Comparison of ENCODE assay signal across 19 cellular contexts in the genomic region with DNA sequence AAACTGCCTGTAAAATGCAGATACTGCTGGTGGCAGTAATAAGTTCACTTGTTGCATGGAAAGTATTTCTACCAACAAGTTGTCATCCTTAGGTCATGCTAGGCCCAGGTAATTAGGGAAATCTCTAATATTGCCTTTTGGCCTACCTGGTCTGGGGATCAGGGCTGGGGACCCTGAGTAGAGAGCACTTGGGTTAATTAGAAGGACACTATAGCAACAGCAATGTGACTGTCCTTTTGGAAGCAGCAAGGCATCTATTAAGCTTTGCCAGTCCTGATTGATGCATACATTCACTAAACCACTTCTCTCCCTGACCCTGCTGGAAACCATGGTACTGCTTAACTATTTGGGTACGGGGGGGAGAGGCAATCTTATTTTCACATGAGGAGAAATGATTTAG.
A peak's percentile ranks its signal among the peaks of the same experiment; 100 is the strongest.
DNase-seq lines count a peak whose midpoint lies in the region; ATAC-seq, FAIRE-seq and TF ChIP-seq lines count a peak whose summit lies in the region.
"Had no signal": no experiment of that assay in that cellular context is flagged by ENCODE, and none has a peak within 500 bp of the region (broad histone marks: within the 10 kb centered on the region; RNA-seq: fewer than 3 reads in every experiment).

No MANE protein-coding gene starts in this region.

- H3F3A ChIP-seq in MM.1S (ENCODE audit: insufficient read depth, low read length) = peaks cover 12% of the 10 kb centered on the region; the same call in 1 of the 2 replicates

- H3K4me3 ChIP-seq in HEK293 (ENCODE audit: low read depth, low read length) (no peak overlapping the region), MM.1S (ENCODE audit: low read length) (no peak overlapping the region), colonic mucosa (no peak overlapping the region)
- H3K4me3 ChIP-seq: A549; BLaER1 treated with 17β-estradiol and CSF1 and Interleukin-3, amounts not matched to agents 10 nM and 100 nM had no signal

- H3K36me3 ChIP-seq in HEK293 (ENCODE audit: control insufficient read depth in 2 of 2, insufficient read depth in 1 of 2, low read length in 2 of 2) = no peaks in the 10 kb centered on the region
- no peaks in the 10 kb centered on the region for H3K36me3 ChIP-seq in MM.1S (replicated peaks; ENCODE audit: insufficient read depth, low read length)
- no peaks in the 10 kb centered on the region for H3K36me3 ChIP-seq in colonic mucosa

- H2AFZ ChIP-seq in MM.1S (ENCODE audit: low read length) = no peak overlapping the region

- H3K9me2 ChIP-seq in MM.1S (replicated peaks; ENCODE audit: insufficient read depth, low read length) = no peaks in the 10 kb centered on the region

- H3K9ac ChIP-seq in MM.1S (ENCODE audit: low read length) (no peak overlapping the region), colonic mucosa (ENCODE audit: low read depth in 2 of 2, low read length in 2 of 2) (no peak overlapping the region)
- H3K9ac ChIP-seq: BLaER1 treated with 17β-estradiol and CSF1 and Interleukin-3, amounts not matched to agents 10 nM and 100 nM had no signal

- peak overlapping the region; percentile 37; the same call in 1 of the 2 replicates for H3K4me2 ChIP-seq in MM.1S (ENCODE audit: low read depth, low read length)
- H3K4me2 ChIP-seq: A549; BLaER1 treated with 17β-estradiol and CSF1 and Interleukin-3, amounts not matched to agents 10 nM and 100 nM had no signal

- DNase-seq in MM.1S (no peak), urothelium cell line (ENCODE audit: low spot score) (no peak), colonic mucosa (no peak)
- DNase-seq: AML-193; Caco-2; Calu3; CD4-positive, alpha-beta T cell; DMS79 treated with DMSO at 0.1 percent for 48 hours; GF-D8 had no signal

- H4K20me1 ChIP-seq in MM.1S (ENCODE audit: insufficient read depth, low read length) = no peaks in the 10 kb centered on the region
- H4K20me1 ChIP-seq: BLaER1 treated with 17β-estradiol and CSF1 and Interleukin-3, amounts not matched to agents 10 nM and 100 nM had no signal

- H3K27ac ChIP-seq in HEK293 (ENCODE audit: extremely low read depth, low read depth, low read length) (no peak overlapping the region), MM.1S (ENCODE audit: low read length) (0 out of 2 replicates have a peak overlapping the region, but pooled peaks have one; percentile 30), colonic mucosa (no peak overlapping the region)
- H3K27ac ChIP-seq: 22Rv1; A549; BLaER1 treated with 17β-estradiol and CSF1 and Interleukin-3, amounts not matched to agents 10 nM and 100 nM; C4-2B had no signal

- no peaks in the 10 kb centered on the region for H3K27me3 ChIP-seq in MM.1S (replicated peaks; ENCODE audit: insufficient read depth, low read length)
- H3K27me3 ChIP-seq in colonic mucosa = no peaks in the 10 kb centered on the region
- H3K27me3 ChIP-seq: BLaER1 treated with 17β-estradiol and CSF1 and Interleukin-3, amounts not matched to agents 10 nM and 100 nM had no signal

- POLR2A ChIA-PET in HEK293 (lab: Yijun Ruan, JAX) = no interaction called here

- H3K9me3 ChIP-seq in HEK293 (ENCODE audit: control insufficient read depth, insufficient read depth, low read depth, low read length) (no peaks in the 10 kb centered on the region), MM.1S (replicated peaks; ENCODE audit: insufficient read depth, low read length) (no peaks in the 10 kb centered on the region), colonic mucosa (no peaks in the 10 kb centered on the region)

- intact Hi-C loops in colonic mucosa (cut with DNase I) = no loop called here

- H3K79me2 ChIP-seq in MM.1S (ENCODE audit: low read length) = no peaks in the 10 kb centered on the region

- FAIRE-seq in urothelium cell line (lab: Jason Lieb, UNC) = peak; percentile 40
- FAIRE-seq: A549, D721Med, G401.6, GM12891 had no signal

- TF ChIP-seq CTCF in HEK293 (tag by site-specific recombination; IDR thresholded peaks at IDR 0.05) (no peak), MM.1S (IDR thresholded peaks at IDR 0.05; ENCODE audit: low read length) (no peak), colonic mucosa (IDR thresholded peaks at IDR 0.05) (no peak)

- H3K4me1 ChIP-seq in HEK293 (ENCODE audit: control insufficient read depth, insufficient read depth, low read length) (no peaks in the 10 kb centered on the region), MM.1S (ENCODE audit: low read length) (peaks cover 32% of the 10 kb centered on the region), colonic mucosa (no peaks in the 10 kb centered on the region)
- H3K4me1 ChIP-seq: A549; BLaER1 treated with 17β-estradiol and CSF1 and Interleukin-3, amounts not matched to agents 10 nM and 100 nM; Caco-2 had no signal

- no peak for ATAC-seq in GM21390 (IDR thresholded peaks at IDR 0.05; ENCODE audit: unreplicated experiment)
- ATAC-seq: A549; CD8-positive, alpha-beta T cell had no signal

- CTCF ChIA-PET in HEK293 (lab: Yijun Ruan, JAX) = no interaction called here

TF ChIP-seq in HEK293, 187 proteins besides CTCF, POLR2A, EP300 and RAD21:
- TF ChIP-seq, protein P1, sequence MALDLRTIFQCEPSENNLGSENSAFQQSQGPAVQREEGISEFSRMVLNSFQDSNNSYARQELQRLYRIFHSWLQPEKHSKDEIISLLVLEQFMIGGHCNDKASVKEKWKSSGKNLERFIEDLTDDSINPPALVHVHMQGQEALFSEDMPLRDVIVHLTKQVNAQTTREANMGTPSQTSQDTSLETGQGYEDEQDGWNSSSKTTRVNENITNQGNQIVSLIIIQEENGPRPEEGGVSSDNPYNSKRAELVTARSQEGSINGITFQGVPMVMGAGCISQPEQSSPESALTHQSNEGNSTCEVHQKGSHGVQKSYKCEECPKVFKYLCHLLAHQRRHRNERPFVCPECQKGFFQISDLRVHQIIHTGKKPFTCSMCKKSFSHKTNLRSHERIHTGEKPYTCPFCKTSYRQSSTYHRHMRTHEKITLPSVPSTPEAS (tag by site-specific recombination; IDR thresholded peaks at IDR 0.05) = no peak
- no peak for TF ChIP-seq ZNF335 (tag by site-specific recombination; conservative IDR thresholded peaks at IDR 0.05)
- TF ChIP-seq, protein P2, sequence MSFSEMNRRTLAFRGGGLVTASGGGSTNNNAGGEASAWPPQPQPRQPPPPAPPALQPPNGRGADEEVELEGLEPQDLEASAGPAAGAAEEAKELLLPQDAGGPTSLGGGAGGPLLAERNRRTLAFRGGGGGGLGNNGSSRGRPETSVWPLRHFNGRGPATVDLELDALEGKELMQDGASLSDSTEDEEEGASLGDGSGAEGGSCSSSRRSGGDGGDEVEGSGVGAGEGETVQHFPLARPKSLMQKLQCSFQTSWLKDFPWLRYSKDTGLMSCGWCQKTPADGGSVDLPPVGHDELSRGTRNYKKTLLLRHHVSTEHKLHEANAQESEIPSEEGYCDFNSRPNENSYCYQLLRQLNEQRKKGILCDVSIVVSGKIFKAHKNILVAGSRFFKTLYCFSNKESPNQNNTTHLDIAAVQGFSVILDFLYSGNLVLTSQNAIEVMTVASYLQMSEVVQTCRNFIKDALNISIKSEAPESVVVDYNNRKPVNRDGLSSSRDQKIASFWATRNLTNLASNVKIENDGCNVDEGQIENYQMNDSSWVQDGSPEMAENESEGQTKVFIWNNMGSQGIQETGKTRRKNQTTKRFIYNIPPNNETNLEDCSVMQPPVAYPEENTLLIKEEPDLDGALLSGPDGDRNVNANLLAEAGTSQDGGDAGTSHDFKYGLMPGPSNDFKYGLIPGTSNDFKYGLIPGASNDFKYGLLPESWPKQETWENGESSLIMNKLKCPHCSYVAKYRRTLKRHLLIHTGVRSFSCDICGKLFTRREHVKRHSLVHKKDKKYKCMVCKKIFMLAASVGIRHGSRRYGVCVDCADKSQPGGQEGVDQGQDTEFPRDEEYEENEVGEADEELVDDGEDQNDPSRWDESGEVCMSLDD (tag by site-specific recombination; IDR thresholded peaks at IDR 0.05) = no peak
- TF ChIP-seq, protein P3, sequence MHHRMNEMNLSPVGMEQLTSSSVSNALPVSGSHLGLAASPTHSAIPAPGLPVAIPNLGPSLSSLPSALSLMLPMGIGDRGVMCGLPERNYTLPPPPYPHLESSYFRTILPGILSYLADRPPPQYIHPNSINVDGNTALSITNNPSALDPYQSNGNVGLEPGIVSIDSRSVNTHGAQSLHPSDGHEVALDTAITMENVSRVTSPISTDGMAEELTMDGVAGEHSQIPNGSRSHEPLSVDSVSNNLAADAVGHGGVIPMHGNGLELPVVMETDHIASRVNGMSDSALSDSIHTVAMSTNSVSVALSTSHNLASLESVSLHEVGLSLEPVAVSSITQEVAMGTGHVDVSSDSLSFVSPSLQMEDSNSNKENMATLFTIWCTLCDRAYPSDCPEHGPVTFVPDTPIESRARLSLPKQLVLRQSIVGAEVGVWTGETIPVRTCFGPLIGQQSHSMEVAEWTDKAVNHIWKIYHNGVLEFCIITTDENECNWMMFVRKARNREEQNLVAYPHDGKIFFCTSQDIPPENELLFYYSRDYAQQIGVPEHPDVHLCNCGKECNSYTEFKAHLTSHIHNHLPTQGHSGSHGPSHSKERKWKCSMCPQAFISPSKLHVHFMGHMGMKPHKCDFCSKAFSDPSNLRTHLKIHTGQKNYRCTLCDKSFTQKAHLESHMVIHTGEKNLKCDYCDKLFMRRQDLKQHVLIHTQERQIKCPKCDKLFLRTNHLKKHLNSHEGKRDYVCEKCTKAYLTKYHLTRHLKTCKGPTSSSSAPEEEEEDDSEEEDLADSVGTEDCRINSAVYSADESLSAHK (tag by site-specific recombination; IDR thresholded peaks at IDR 0.05) = no peak
- TF ChIP-seq, protein P4, sequence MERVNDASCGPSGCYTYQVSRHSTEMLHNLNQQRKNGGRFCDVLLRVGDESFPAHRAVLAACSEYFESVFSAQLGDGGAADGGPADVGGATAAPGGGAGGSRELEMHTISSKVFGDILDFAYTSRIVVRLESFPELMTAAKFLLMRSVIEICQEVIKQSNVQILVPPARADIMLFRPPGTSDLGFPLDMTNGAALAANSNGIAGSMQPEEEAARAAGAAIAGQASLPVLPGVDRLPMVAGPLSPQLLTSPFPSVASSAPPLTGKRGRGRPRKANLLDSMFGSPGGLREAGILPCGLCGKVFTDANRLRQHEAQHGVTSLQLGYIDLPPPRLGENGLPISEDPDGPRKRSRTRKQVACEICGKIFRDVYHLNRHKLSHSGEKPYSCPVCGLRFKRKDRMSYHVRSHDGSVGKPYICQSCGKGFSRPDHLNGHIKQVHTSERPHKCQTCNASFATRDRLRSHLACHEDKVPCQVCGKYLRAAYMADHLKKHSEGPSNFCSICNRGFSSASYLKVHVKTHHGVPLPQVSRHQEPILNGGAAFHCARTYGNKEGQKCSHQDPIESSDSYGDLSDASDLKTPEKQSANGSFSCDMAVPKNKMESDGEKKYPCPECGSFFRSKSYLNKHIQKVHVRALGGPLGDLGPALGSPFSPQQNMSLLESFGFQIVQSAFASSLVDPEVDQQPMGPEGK (tag by site-specific recombination; IDR thresholded peaks at IDR 0.05) = no peak
- TF ChIP-seq ZNF654 (tag by site-specific recombination; IDR thresholded peaks at IDR 0.05; ENCODE audit: low read depth) = no peak
- peak; percentile 58 for TF ChIP-seq SCRT2 (tag by site-specific recombination; IDR thresholded peaks at IDR 0.05)
